In the genomic region with DNA sequence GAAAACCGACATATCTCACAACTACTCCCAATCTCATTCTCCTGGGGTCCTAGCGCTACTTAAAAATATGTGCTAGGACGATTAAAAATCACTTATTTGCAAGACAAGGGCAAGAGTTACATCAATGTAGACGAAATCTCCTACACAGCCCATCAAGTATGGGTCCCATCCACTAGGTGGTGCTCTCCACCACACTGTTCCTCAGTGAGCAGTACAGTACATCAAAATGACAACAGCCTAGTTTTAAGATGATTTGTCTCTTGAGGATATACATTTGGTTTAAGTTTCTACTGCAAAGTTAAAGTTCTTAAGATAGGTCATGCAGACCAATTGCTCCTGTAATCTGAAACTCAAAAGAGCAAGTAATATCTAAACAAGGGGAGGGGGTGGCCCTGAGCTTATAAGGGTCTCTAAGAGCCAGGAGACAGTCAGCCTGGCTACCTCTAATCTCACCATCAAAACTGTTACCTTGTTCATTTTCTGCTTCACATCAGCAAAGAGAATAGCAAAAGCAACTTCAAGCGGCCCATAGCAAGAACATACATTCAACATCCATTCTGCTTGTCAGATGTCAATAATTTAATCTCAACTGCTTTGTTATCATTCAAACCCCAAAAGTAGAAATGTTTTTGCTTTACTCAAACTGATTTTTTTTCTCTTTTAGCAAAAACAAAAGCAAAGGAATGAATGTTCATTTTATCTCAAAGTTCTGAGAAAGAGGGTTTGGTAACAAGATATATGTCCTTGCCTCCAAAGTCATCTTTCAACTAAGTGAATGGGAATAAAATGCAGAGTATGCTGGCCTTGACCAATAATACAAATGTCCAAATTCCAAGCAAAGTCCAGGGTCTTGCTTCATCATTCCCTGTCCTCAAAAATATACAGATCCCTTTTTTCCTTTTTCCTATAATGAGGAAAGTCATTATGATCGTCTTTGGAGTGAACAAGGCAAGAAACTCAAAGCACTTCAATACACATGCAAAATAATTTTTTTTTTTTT, we compare ENCODE assay signal across 8 cellular contexts. TPM values are rescaled to one million over a fixed set of nuclear protein-coding genes. Genes with fewer than 3 reads are reported as not detected.
A peak's percentile ranks its signal among the peaks of the same experiment; 100 is the strongest.
DNase-seq lines count a peak whose midpoint lies in the region; ATAC-seq and TF ChIP-seq lines count a peak whose summit lies in the region.

No MANE protein-coding gene starts in this region.

- H3K79me2 ChIP-seq in DOHH2 (ENCODE audit: control insufficient read depth, low read length), result peaks cover 57% of the 10 kb centered on the region

- H3K27ac ChIP-seq in DOHH2 (ENCODE audit: low read depth, low read length), result no peak overlapping the region
- peak overlapping the region; percentile 52 for H3K27ac ChIP-seq in vagina

- H3K36me3 ChIP-seq in DOHH2 (ENCODE audit: control insufficient read depth, low read length) (no peaks in the 10 kb centered on the region), vagina (no peaks in the 10 kb centered on the region)

- H3K27me3 ChIP-seq in DOHH2 (ENCODE audit: control insufficient read depth, low read length) (no peaks in the 10 kb centered on the region), vagina (no peaks in the 10 kb centered on the region)

- ATAC-seq in GM21447 (IDR thresholded peaks at IDR 0.05; ENCODE audit: unreplicated experiment), result peak; percentile 75

- H3K9me3 ChIP-seq in DOHH2 (ENCODE audit: control insufficient read depth, insufficient read depth, low read length) (no peaks in the 10 kb centered on the region), vagina (no peaks in the 10 kb centered on the region)

- intact Hi-C loops in posterior vena cava (cut with DNase I) (no loop called here), vagina (cut with DNase I) (no loop called here)

- DNase-seq in HT-29 (ENCODE audit: low spot score) (peak; percentile 80), SHP77 treated with DMSO at 0.1 percent for 48 hours (lab: John Stamatoyannopoulos, UW) (peak; percentile 0), glomerular endothelial cell (ENCODE audit: extremely low read depth, low read depth, low spot score) (peak; percentile 60), posterior vena cava (ENCODE audit: low spot score) (peak; percentile 80), vagina (ENCODE audit: extremely low spot score in 2 of 2) (no peak)
- DNase-seq in activated gamma-delta T cell treated with anti-CD3 and anti-CD28 coated beads, Interleukin-2, amount 50 U/mL, for 16 hours (ENCODE audit: low read depth), result peak; percentile 52

- H3K4me1 ChIP-seq in DOHH2 (ENCODE audit: control insufficient read depth, low read length) (peaks cover 52% of the 10 kb centered on the region), vagina (peaks cover 9% of the 10 kb centered on the region)

- no peak for TF ChIP-seq POLR2A in vagina (IDR thresholded peaks at IDR 0.05)

- H3F3A ChIP-seq in DOHH2 (ENCODE audit: control insufficient read depth, insufficient read depth), result peaks cover 19% of the 10 kb centered on the region

- H3K9me2 ChIP-seq in DOHH2 (replicated peaks; ENCODE audit: control insufficient read depth, low read length), result no peaks in the 10 kb centered on the region

- H3K4me3 ChIP-seq in DOHH2 (ENCODE audit: low read length), result no peak overlapping the region
- no peak overlapping the region for H3K4me3 ChIP-seq in vagina

- TF ChIP-seq CTCF in DOHH2 (IDR thresholded peaks at IDR 0.05; ENCODE audit: low read depth, low read length, poor library complexity, severe bottlenecking) (peak; percentile 93), vagina (IDR thresholded peaks at IDR 0.05) (peak; percentile 76 to 81 (median 79))

- H3K4me2 ChIP-seq in DOHH2 (ENCODE audit: low read length), result peak overlapping the region; percentile 16

- peaks cover 5% of the 10 kb centered on the region; the same call in 1 of the 2 replicates for H4K20me1 ChIP-seq in DOHH2 (ENCODE audit: control insufficient read depth, insufficient read depth, low read depth, low read length)

RNA-seq across cellular contexts. Expression of a gene that starts 53.1 kb away (rescaled TPM):
- total RNA-seq in HT-29 (2014; rRNA removed; shearing (Covaris generic)), result 26.0 and 26.4 TPM in 2 replicates
- total RNA-seq in glomerular endothelial cell, result 24.0 and 26.4 TPM in 2 replicates
- 10 to 100 TPM; 18.7 to 19.5 TPM for total RNA-seq in posterior vena cava
- total RNA-seq in vagina, result 20.4 TPM

Comparison
In these comparisons a context has a peak if more than half of its experiments do, and no peak if none do; other contexts are left out.
1. DNase-seq: peak in HT-29 (single experiment), SHP77 treated with DMSO at 0.1 percent for 48 hours (single experiment), activated gamma-delta T cell treated with anti-CD3 and anti-CD28 coated beads, Interleukin-2, amount 50 U/mL, for 16 hours (single experiment), glomerular endothelial cell (single experiment) and posterior vena cava (single experiment); none in vagina (0 of 2).